Comparison of ENCODE assay signal across 16 cellular contexts in the genomic region with DNA sequence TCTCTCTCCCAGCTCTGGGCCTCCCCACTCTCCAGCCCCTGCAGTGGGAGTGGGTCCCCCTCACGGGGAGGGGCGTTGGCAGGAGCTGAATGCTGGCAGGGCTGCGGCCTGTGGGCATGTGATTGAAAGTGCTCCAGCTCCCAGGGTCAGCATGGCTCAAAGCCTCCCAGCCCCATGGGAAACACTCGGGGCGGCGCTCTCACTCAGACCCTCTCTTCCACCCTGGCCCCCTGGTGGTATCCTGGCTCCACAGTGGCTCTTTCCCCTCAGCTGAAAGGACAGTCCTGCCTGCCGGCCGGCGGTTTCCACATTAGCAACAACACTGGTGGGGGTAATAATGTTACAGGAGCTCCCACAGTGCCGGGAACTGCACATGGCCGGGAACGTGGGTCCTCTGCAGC. TPM values are rescaled to one million over a fixed set of nuclear protein-coding genes. Genes with fewer than 3 reads are reported as not detected.
DNase-seq lines count a peak whose midpoint lies in the region; ATAC-seq and TF ChIP-seq lines count a peak whose summit lies in the region.
"Had no signal": no experiment of that assay in that cellular context is flagged by ENCODE, and none has a peak within 500 bp of the region (broad histone marks: within the 10 kb centered on the region; RNA-seq: fewer than 3 reads in every experiment).

No MANE protein-coding gene starts in this region.

- DNase-seq in Right ventricle myocardium inferior (ENCODE audit: missing footprints) = no peak
- DNase-seq in cardiac septum (ENCODE audit: low spot score) = no peak
- DNase-seq in Right ventricle myocardium superior = peak; percentile 71
- peak; percentile 81 for DNase-seq in osteoblast (ENCODE audit: insufficient read length, low spot score, missing footprints)
- no peak for DNase-seq in NCI-H69 (lab: John Stamatoyannopoulos, UW)
- no peak for DNase-seq in thyroid gland
- no peak for DNase-seq in activated naive CD4-positive, alpha-beta T cell treated with anti-CD3 and anti-CD28 coated beads, Interleukin-2, amount 50 U/mL, for 16 hours
- DNase-seq: activated CD4-positive, alpha-beta T cell treated with anti-CD3 and anti-CD28 coated beads, Interleukin-2, amount 50 U/mL, for 4 hours; colonic mucosa; immature natural killer cell; NCI-H1694 treated with DMSO at 0.1 percent for 48 hours; NCI-H510A treated with DMSO at 0.1 percent for 48 hours had no signal

- no peak for TF ChIP-seq POLR2A in thyroid gland (IDR thresholded peaks at IDR 0.05)

- H3K36me3 ChIP-seq in osteoblast (ENCODE audit: insufficient read depth, low read length) = peaks cover 34% of the 10 kb centered on the region
- peaks cover 28 to 33% of the 10 kb centered on the region in 2 donors for H3K36me3 ChIP-seq in thyroid gland

- ATAC-seq in Right ventricle myocardium inferior (peak; percentile 34), Right ventricle myocardium superior (ENCODE audit: poor library complexity) (peak; percentile 43), GM21737 (IDR thresholded peaks at IDR 0.05; ENCODE audit: unreplicated experiment) (no peak)
- ATAC-seq: activated T-helper 17 cell treated with anti-CD3 and anti-CD28 coated beads, Interleukin-2, amount 50 U/mL, for 72 hours had no signal

- H3K4me3 ChIP-seq in osteoblast (ENCODE audit: insufficient read depth, low read length) = no peak overlapping the region
- no peak overlapping the region for H3K4me3 ChIP-seq in thyroid gland (replicated peaks in 1 of 3)
- H3K4me3 ChIP-seq: colonic mucosa had no signal

- H3K4me1 ChIP-seq in osteoblast (ENCODE audit: insufficient read depth, low read length) = peaks cover 23% of the 10 kb centered on the region
- peaks cover 0 to 24% of the 10 kb centered on the region in 2 donors for H3K4me1 ChIP-seq in thyroid gland
- H3K4me1 ChIP-seq: colonic mucosa had no signal

- H3K27me3 ChIP-seq in osteoblast (ENCODE audit: insufficient read depth, low read length) = no peaks in the 10 kb centered on the region
- H3K27me3 ChIP-seq in thyroid gland = no peaks in the 10 kb centered on the region
- H3K27me3 ChIP-seq: colonic mucosa had no signal

- no peaks in the 10 kb centered on the region for H3K9me3 ChIP-seq in osteoblast (ENCODE audit: low read depth, low read length)
- no peaks in the 10 kb centered on the region for H3K9me3 ChIP-seq in thyroid gland
- H3K9me3 ChIP-seq: colonic mucosa had no signal

- TF ChIP-seq CTCF in osteoblast (IDR thresholded peaks at IDR 0.05; ENCODE audit: extremely low read depth, low read depth, low read length) (peak; percentile 14), thyroid gland (IDR thresholded peaks at IDR 0.05) (no peak)

- H2AFZ ChIP-seq in osteoblast (ENCODE audit: low read length) = no peak overlapping the region

- H3K27ac ChIP-seq in osteoblast (ENCODE audit: low read depth, low read length) = no peak overlapping the region
- H3K27ac ChIP-seq in thyroid gland = no peak overlapping the region
- H3K27ac ChIP-seq: 22Rv1, colonic mucosa, KMS-11 had no signal

- intact Hi-C loops in Right ventricle myocardium inferior (cut with DNase I) (no loop called here), cardiac septum (cut with DNase I) (no loop called here), Right ventricle myocardium superior (cut with DNase I) (loop anchor here (5.0 kb wide), 1 partner anchor 36 kb away; no protein-coding TSS in a partner anchor), thyroid gland (cut with DNase I) (no loop called here)

- 63 to 65% methylated on average over 3 to 7 of the region's 12 CpGs for WGBS in thyroid gland, 2 donors

- H3K4me2 ChIP-seq in osteoblast (ENCODE audit: insufficient read depth, low read length) = no peak overlapping the region
- H3K4me2 ChIP-seq: KMS-11 had no signal

- peaks cover 24% of the 10 kb centered on the region for H3K79me2 ChIP-seq in osteoblast (ENCODE audit: insufficient read depth, low read length)

- H4K20me1 ChIP-seq in osteoblast (ENCODE audit: insufficient read depth, low read length) = peaks cover 9% of the 10 kb centered on the region

RNA-seq across cellular contexts. Expression of a gene that starts 35.5 kb away (rescaled TPM):
- total RNA-seq in Right ventricle myocardium inferior (20.1 TPM), cardiac septum (18.6 TPM), Right ventricle myocardium superior (18.3 TPM), osteoblast (26.2 and 27.9 TPM in 2 replicates), thyroid gland (10 to 100 TPM; 20.6 to 27.3 (median 25.3) TPM)

RNA-seq across cellular contexts. Expression of a gene that starts 39.9 kb away (rescaled TPM):
- total RNA-seq in Right ventricle myocardium inferior = 810 TPM
- 662 TPM for total RNA-seq in cardiac septum
- 835 TPM for total RNA-seq in Right ventricle myocardium superior
- 57.9 and 60.4 TPM in 2 replicates for total RNA-seq in osteoblast
- total RNA-seq in thyroid gland = 100 to 1,000 TPM in 3 of 4 donors, 10 to 100 TPM in 1; 81.3 to 205 (median 135) TPM

RNA-seq across cellular contexts. Expression of a gene that starts 40.3 kb away (rescaled TPM):
- total RNA-seq in Right ventricle myocardium inferior (25.5 TPM), cardiac septum (22.0 TPM), Right ventricle myocardium superior (26.4 TPM), osteoblast (27.7 and 38.4 TPM in 2 replicates), thyroid gland (10 to 100 TPM; 22.4 to 58.3 (median 39.4) TPM)

RNA-seq across cellular contexts. Expression of a gene that starts 52.0 kb away (rescaled TPM):
- total RNA-seq in Right ventricle myocardium inferior (265 TPM), cardiac septum (115 TPM), Right ventricle myocardium superior (252 TPM), osteoblast (0.88 and 1.1 TPM in 2 replicates), thyroid gland (1 to 10 TPM in 2 of 4 donors, under 1 TPM in 2; 0.54 to 1.2 (median 0.97) TPM)
- total RNA-seq: activated T-helper 17 cell treated with anti-CD3 and anti-CD28 coated beads, Interleukin-2, amount 50 U/mL, for 72 hours had no signal

Comparison
In these comparisons a context has a peak if more than half of its experiments do, and no peak if none do; other contexts are left out.
1. DNase-seq: peak in Right ventricle myocardium superior (single experiment) and osteoblast (single experiment); none in Right ventricle myocardium inferior (single experiment), cardiac septum (single experiment), NCI-H69 (single experiment), thyroid gland (0 of 2) and activated naive CD4-positive, alpha-beta T cell treated with anti-CD3 and anti-CD28 coated beads, Interleukin-2, amount 50 U/mL, for 16 hours (single experiment).